ENCODE assay signal across 1 cellular context in genomic region chr1:210582186-210582981, GRCh38.
TF ChIP-seq lines count a peak whose summit lies in the region.

No MANE protein-coding gene starts in this region.

TF ChIP-seq in GM23338, 12 proteins besides CTCF, POLR2A, EP300 and RAD21 (continued from another document):
- no peak for TF ChIP-seq ETS1 (IDR thresholded peaks at IDR 0.05)
- TF ChIP-seq REST (IDR thresholded peaks at IDR 0.05; ENCODE audit: unreplicated experiment): no peak
- no peak for TF ChIP-seq CREB1 (CRISPR knock-in tag; IDR thresholded peaks at IDR 0.05; ENCODE audit: low read depth)
- TF ChIP-seq JUNB (IDR thresholded peaks at IDR 0.05; ENCODE audit: unreplicated experiment): no peak
- no peak for TF ChIP-seq ZNF114 (CRISPR knock-in tag; IDR thresholded peaks at IDR 0.05)
- TF ChIP-seq EZH2 (IDR thresholded peaks at IDR 0.05; ENCODE audit: low read depth, unreplicated experiment): no peak
TF ChIP-seq in GM23338: peak in this region for 0.
